In genomic region chr19:38059897-38060296, GRCh38 we compare ENCODE assay signal across 10 cellular contexts.
DNase-seq lines count a peak whose midpoint lies in the region; ATAC-seq, FAIRE-seq and TF ChIP-seq lines count a peak whose summit lies in the region.
"Had no signal": no experiment of that assay in that cellular context is flagged by ENCODE, and none has a peak within 500 bp of the region (broad histone marks: within the 10 kb centered on the region; RNA-seq: fewer than 3 reads in every experiment).

No MANE protein-coding gene starts in this region.

- no peak for TF ChIP-seq RAD21 in K562 (CRISPR knock-in tag; conservative IDR thresholded peaks at IDR 0.05 in 1 of 2, IDR thresholded peaks at IDR 0.05 in 1 of 2)

- H3K4me3 ChIP-seq in K562: no peak overlapping the region
- H3K4me3 ChIP-seq: cardiac muscle cell, mucosa of descending colon had no signal

- H3K9me3 ChIP-seq in K562 (replicated peaks; ENCODE audit: control insufficient read depth, insufficient read depth, low read depth, low read length): no peaks in the 10 kb centered on the region
- H3K9me3 ChIP-seq: mucosa of descending colon had no signal

- TF ChIP-seq EP300 in K562 (IDR thresholded peaks at IDR 0.05; ENCODE audit: low read length): no peak

- H3K36me3 Mint-ChIP-seq in stimulated activated effector memory CD8-positive, alpha-beta T cell treated with anti-CD3 and anti-CD28 coated beads, Interleukin-12 subunit alpha, Interleukin-12 subunit beta, amount 100 ng/mL, for 72 hours: no peaks in the 10 kb centered on the region

- no peak for TF ChIP-seq CTCF in RWPE1 (conservative IDR thresholded peaks at IDR 0.05; ENCODE audit: low read depth)
- TF ChIP-seq CTCF in K562 (IDR thresholded peaks at IDR 0.05 in 2 of 3, conservative IDR thresholded peaks at IDR 0.05 in 1 of 3; ENCODE audit: insufficient read depth in 2 of 3, low read depth in 1 of 3, low read length in 3 of 3): no peak

- no peaks in the 10 kb centered on the region for H3K9me1 ChIP-seq in K562 (ENCODE audit: control insufficient read depth, insufficient read depth, low read length)

- 0 out of 2 replicates have a peak, but pooled peaks cover 6% of the 10 kb centered on the region for H4K20me1 ChIP-seq in K562 (replicated peaks; ENCODE audit: control insufficient read depth, insufficient read depth, low read length)

- POLR2A ChIA-PET in RWPE1 (lab: Yijun Ruan, JAX; ENCODE audit: low non-redundant PET): interaction anchor here (0.6 kb wide), 1 partner anchor 30 kb away, joined by 5 read pairs; no protein-coding TSS in a partner anchor
- POLR2A ChIA-PET in K562 (lab: Yijun Ruan, JAX): interaction anchor here (0.8 kb wide), 1 partner anchor 10 kb away, joined by 4 read pairs; no protein-coding TSS in a partner anchor

- peaks cover 0 to 10% of the 10 kb centered on the region in 2 experiments; a peak in 2 of 5 replicates for H3K27me3 ChIP-seq in K562 (ENCODE audit: control insufficient read depth in 2 of 2, insufficient read depth in 2 of 2, low read length in 2 of 2)
- H3K27me3 ChIP-seq: cardiac muscle cell had no signal

- no peak for TF ChIP-seq POLR2A in K562 (conservative IDR thresholded peaks at IDR 0.05)

- H3K79me2 ChIP-seq in K562 (ENCODE audit: control insufficient read depth, insufficient read depth, low read length): no peaks in the 10 kb centered on the region

- no peak overlapping the region for H3K27ac Mint-ChIP-seq in stimulated activated effector memory CD8-positive, alpha-beta T cell treated with anti-CD3 and anti-CD28 coated beads, Interleukin-12 subunit alpha, Interleukin-12 subunit beta, amount 100 ng/mL, for 72 hours

- CTCF ChIA-PET in RWPE1 (lab: Yijun Ruan, JAX) (no interaction called here), K562 (lab: Yijun Ruan, JAX; ENCODE audit: low intra/inter-chr PET ratio) (interaction anchor here (0.7 kb wide), 1 partner anchor 35 kb away, joined by 3 read pairs; no protein-coding TSS in a partner anchor)

- 13% methylated on average over 7 of the region's 7 CpGs for WGBS in K562 (ENCODE audit: insufficient coverage, low coverage, missing lambda C conversion rate)

- no peaks in the 10 kb centered on the region for H3K9me3 Mint-ChIP-seq in stimulated activated effector memory CD8-positive, alpha-beta T cell treated with anti-CD3 and anti-CD28 coated beads, Interleukin-12 subunit alpha, Interleukin-12 subunit beta, amount 100 ng/mL, for 72 hours

- H3K27ac ChIP-seq in RWPE1 (0 out of 2 replicates have a peak overlapping the region, but pooled peaks have one; percentile 18), K562 (ENCODE audit: extremely low read depth, low read depth, low read length) (no peak overlapping the region)
- H3K27ac ChIP-seq: cardiac muscle cell had no signal

- no peak overlapping the region for H2AFZ ChIP-seq in K562 (ENCODE audit: low read depth, low read length)

- no peak for FAIRE-seq in K562 (lab: Jason Lieb, UNC)

- peaks cover 0 to 8% of the 10 kb centered on the region in 2 experiments; a peak in 2 of 5 replicates for H3K4me1 ChIP-seq in K562 (replicated peaks in 1 of 2; ENCODE audit: control insufficient read depth in 2 of 2, insufficient read depth in 2 of 2, low read length in 2 of 2)

- peaks cover 7% of the 10 kb centered on the region for H3K4me1 Mint-ChIP-seq in stimulated activated effector memory CD8-positive, alpha-beta T cell treated with anti-CD3 and anti-CD28 coated beads, Interleukin-12 subunit alpha, Interleukin-12 subunit beta, amount 100 ng/mL, for 72 hours

- ATAC-seq in K562: no peak
- peak; percentile 71 for ATAC-seq in stimulated activated effector memory CD8-positive, alpha-beta T cell treated with anti-CD3 and anti-CD28 coated beads, Interleukin-12 subunit alpha, Interleukin-12 subunit beta, amount 100 ng/mL, for 72 hours
- ATAC-seq: mucosa of descending colon had no signal

- no peak overlapping the region for H3K4me2 ChIP-seq in K562 (ENCODE audit: insufficient read depth, low read length)

- peak; percentile 54 for DNase-seq in GM19240 (ENCODE audit: insufficient read length, low spot score)
- no peak for DNase-seq in RWPE1 (ENCODE audit: low spot score)
- no peak for DNase-seq in K562 (ENCODE audit: extremely low read depth in 1 of 4, low spot score in 3 of 4)
- DNase-seq in stimulated activated effector memory CD8-positive, alpha-beta T cell treated with anti-CD3 and anti-CD28 coated beads, Interleukin-12 subunit alpha, Interleukin-12 subunit beta, amount 100 ng/mL, for 72 hours (ENCODE audit: low spot score in 2 of 2): no peak
- no peak for DNase-seq in DMS153 (lab: John Stamatoyannopoulos, UW)
- no peak for DNase-seq in NCI-H524 treated with DMSO at 0.1 percent for 48 hours (lab: John Stamatoyannopoulos, UW)
- no peak for DNase-seq in nucleus accumbens (lab: John Stamatoyannopoulos, UW)
- DNase-seq: GDM1, mucosa of descending colon had no signal

- no TSS peak for BruUV-seq in K562 (replicated peaks; lab: Mats Ljungman, UMichigan)

- intact Hi-C loops in K562 (cut with micrococcal nuclease): no loop called here

- no peak overlapping the region for H3K9ac ChIP-seq in K562 (ENCODE audit: insufficient read depth in 1 of 2, low read depth in 2 of 2, low read length in 2 of 2)

- in situ Hi-C loops in K562 (cut with MboI): no loop called here

- no peak overlapping the region for H3K4me3 Mint-ChIP-seq in stimulated activated effector memory CD8-positive, alpha-beta T cell treated with anti-CD3 and anti-CD28 coated beads, Interleukin-12 subunit alpha, Interleukin-12 subunit beta, amount 100 ng/mL, for 72 hours

- H3K36me3 ChIP-seq in K562 (ENCODE audit: control insufficient read depth, insufficient read depth, low read length): no peaks in the 10 kb centered on the region
- H3K36me3 ChIP-seq: cardiac muscle cell had no signal

TF ChIP-seq in K562, 482 proteins besides CTCF, POLR2A, EP300 and RAD21:
- TF ChIP-seq BHLHE40 (IDR thresholded peaks at IDR 0.05; ENCODE audit: low read length) (peak; percentile 59), HNRNPH1 (optimal IDR thresholded peaks at IDR 0.05; ENCODE audit: low read depth, low read length) (no peak), TRIM25 (IDR thresholded peaks at IDR 0.05; ENCODE audit: borderline replicate concordance) (no peak), NONO (IDR thresholded peaks at IDR 0.05; ENCODE audit: low read depth in 2 of 2, low read length in 1 of 2) (no peak), FOXP1 (CRISPR knock-in tag; IDR thresholded peaks at IDR 0.05) (no peak)
- TF ChIP-seq, protein P1, sequence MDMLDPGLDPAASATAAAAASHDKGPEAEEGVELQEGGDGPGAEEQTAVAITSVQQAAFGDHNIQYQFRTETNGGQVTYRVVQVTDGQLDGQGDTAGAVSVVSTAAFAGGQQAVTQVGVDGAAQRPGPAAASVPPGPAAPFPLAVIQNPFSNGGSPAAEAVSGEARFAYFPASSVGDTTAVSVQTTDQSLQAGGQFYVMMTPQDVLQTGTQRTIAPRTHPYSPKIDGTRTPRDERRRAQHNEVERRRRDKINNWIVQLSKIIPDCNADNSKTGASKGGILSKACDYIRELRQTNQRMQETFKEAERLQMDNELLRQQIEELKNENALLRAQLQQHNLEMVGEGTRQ (CRISPR knock-in tag; IDR thresholded peaks at IDR 0.05): peak; percentile 47; the same call in 1 of the 2 replicates
TF ChIP-seq in K562: peak in this region for 2.
